8 cellular contexts compared by ENCODE assay signal in the genomic region with DNA sequence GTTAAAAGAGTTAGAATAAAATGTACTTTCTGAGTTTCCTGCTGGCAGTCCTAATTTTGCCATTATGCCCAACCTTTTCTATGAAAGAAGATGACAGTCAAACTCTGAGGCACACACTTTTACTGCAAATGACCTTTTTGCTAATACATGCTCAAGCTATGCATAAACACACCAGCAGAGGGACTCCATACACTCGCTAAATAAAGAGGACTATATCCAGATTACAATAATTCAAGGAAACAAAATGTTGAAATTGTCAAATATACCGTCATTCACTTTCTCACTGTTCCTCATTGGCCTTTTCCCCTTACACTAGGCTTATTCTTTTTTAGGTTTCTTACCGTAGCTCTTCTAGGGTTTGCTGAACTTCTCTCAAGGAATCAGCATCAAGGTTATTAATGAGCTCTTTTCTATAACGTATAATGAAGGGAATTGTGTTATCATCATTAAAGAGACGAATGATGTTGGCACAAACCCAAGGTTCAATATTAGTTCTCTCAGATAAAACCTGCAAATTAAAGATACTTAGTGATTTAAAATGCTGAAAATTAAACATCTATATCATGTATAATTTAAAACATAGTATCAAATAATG. TPM values are rescaled to one million over a fixed set of nuclear protein-coding genes. Genes with fewer than 3 reads are reported as not detected.
DNase-seq lines count a peak whose midpoint lies in the region; ATAC-seq and TF ChIP-seq lines count a peak whose summit lies in the region.

No MANE protein-coding gene starts in this region.

- H2BK5ac ChIP-seq in mesenchymal stem cell (ENCODE audit: low read depth, low read length, poor library complexity, severe bottlenecking), result no peak overlapping the region

- H3K9me2 ChIP-seq in GM23248 (ENCODE audit: insufficient read depth), result no peaks in the 10 kb centered on the region

- H4K91ac ChIP-seq in mesenchymal stem cell (ENCODE audit: low read length), result no peak overlapping the region

- WGBS in GM23248 (ENCODE audit: low coverage in 1 of 2, low lambda C conversion rate in 2 of 2, missing lambda C conversion rate in 2 of 2), 2 experiments, result 30 to 31% methylated on average over 5 of the region's 5 CpGs
- 91% methylated on average over 3 of the region's 5 CpGs for WGBS in mesenchymal stem cell

- no peaks in the 10 kb centered on the region for H3F3A ChIP-seq in GM23248 (ENCODE audit: insufficient read depth)

- H2AK5ac ChIP-seq in mesenchymal stem cell (ENCODE audit: low read length, severe bottlenecking), result no peak overlapping the region

- ATAC-seq in GM21447 (IDR thresholded peaks at IDR 0.05; ENCODE audit: unreplicated experiment), result no peak

- H3K18ac ChIP-seq in mesenchymal stem cell (ENCODE audit: low read depth in 1 of 2, low read length in 2 of 2), result no peak overlapping the region

- H3K79me2 ChIP-seq in GM23248 (ENCODE audit: insufficient read depth) (peaks cover 17% of the 10 kb centered on the region), OCI-LY3 (ENCODE audit: low read length) (peaks cover 22% of the 10 kb centered on the region)

- no peaks in the 10 kb centered on the region for H3K9me3 ChIP-seq in GM23248 (ENCODE audit: low read depth)
- H3K9me3 ChIP-seq in OCI-LY3 (ENCODE audit: insufficient read depth, low read length), result no peaks in the 10 kb centered on the region
- H3K9me3 ChIP-seq in mesenchymal stem cell (ENCODE audit: control insufficient read depth, low read length), result no peaks in the 10 kb centered on the region

- no peak overlapping the region for H2BK15ac ChIP-seq in mesenchymal stem cell (ENCODE audit: low read depth, poor library complexity, severe bottlenecking)

- no peak overlapping the region for H2BK12ac ChIP-seq in mesenchymal stem cell (ENCODE audit: low read length in 2 of 2)

- H3K4me3 ChIP-seq in GM23248 (no peak overlapping the region), OCI-LY3 (ENCODE audit: low read length) (no peak overlapping the region), mesenchymal stem cell (ENCODE audit: insufficient read depth in 1 of 2, low read depth in 1 of 2, low read length in 2 of 2) (no peak overlapping the region)

- no peak overlapping the region for H2BK120ac ChIP-seq in mesenchymal stem cell (ENCODE audit: low read depth, low read length)

- no peak overlapping the region for H3K4ac ChIP-seq in mesenchymal stem cell (ENCODE audit: low read depth in 1 of 2, low read length in 2 of 2)

- H3K4me2 ChIP-seq in GM23248 (ENCODE audit: unreplicated experiment) (peak overlapping the region; percentile 43), OCI-LY3 (ENCODE audit: low read length) (no peak overlapping the region), mesenchymal stem cell (ENCODE audit: low read length, poor library complexity, severe bottlenecking) (no peak overlapping the region)

- DNase-seq in GM23248, result peak; percentile 75
- DNase-seq in dermis microvascular lymphatic vessel endothelial cell (ENCODE audit: low read depth in 2 of 2), result peak; percentile 71 to 74
- peak; percentile 62 for DNase-seq in mesenchymal stem cell
- DNase-seq in stimulated activated CD4-positive, alpha-beta T cell treated with anti-CD3 and anti-CD28 coated beads, Interleukin-15, amount 100 ng/mL, for 24 hours, result no peak
- DNase-seq in cerebellar nuclear complex (lab: John Stamatoyannopoulos, UW), result no peak

- no peak overlapping the region for H3K27ac ChIP-seq in C4-2B
- no peak overlapping the region for H3K27ac ChIP-seq in GM23248
- no peak overlapping the region for H3K27ac ChIP-seq in OCI-LY3 (ENCODE audit: low read length)
- no peak overlapping the region for H3K27ac ChIP-seq in mesenchymal stem cell (ENCODE audit: low read length, poor library complexity, severe bottlenecking)

- peaks cover 4% of the 10 kb centered on the region for H3K4me1 ChIP-seq in GM23248 (ENCODE audit: insufficient read depth)
- H3K4me1 ChIP-seq in OCI-LY3 (ENCODE audit: low read length), result no peaks in the 10 kb centered on the region
- no peaks in the 10 kb centered on the region for H3K4me1 ChIP-seq in mesenchymal stem cell (ENCODE audit: control insufficient read depth, insufficient read depth, low read depth, low read length)

- H3K9ac ChIP-seq in GM23248 (no peak overlapping the region), OCI-LY3 (ENCODE audit: low read length) (no peak overlapping the region), mesenchymal stem cell (ENCODE audit: low read length) (peak overlapping the region; percentile 42)

- H3K79me1 ChIP-seq in mesenchymal stem cell (replicated peaks; ENCODE audit: low read length, poor library complexity, severe bottlenecking), result peaks cover 6% of the 10 kb centered on the region

- no peak overlapping the region for H4K8ac ChIP-seq in mesenchymal stem cell (ENCODE audit: low read length)

- H2AFZ ChIP-seq in GM23248, result peak overlapping the region; percentile 51
- no peak overlapping the region for H2AFZ ChIP-seq in OCI-LY3 (ENCODE audit: low read depth, low read length)
- no peak overlapping the region for H2AFZ ChIP-seq in mesenchymal stem cell (ENCODE audit: low read depth, low read length)

- no peaks in the 10 kb centered on the region for H3K36me3 ChIP-seq in GM23248 (ENCODE audit: low read depth)
- H3K36me3 ChIP-seq in OCI-LY3 (replicated peaks; ENCODE audit: low read depth, low read length), result peaks cover 7% of the 10 kb centered on the region
- H3K36me3 ChIP-seq in mesenchymal stem cell (ENCODE audit: control insufficient read depth in 1 of 2, insufficient read depth in 2 of 2, low read depth in 1 of 2, low read length in 2 of 2), result peaks cover 0 to 5% of the 10 kb centered on the region in 2 experiments

- no peaks in the 10 kb centered on the region for H4K20me1 ChIP-seq in GM23248 (ENCODE audit: insufficient read depth)
- peaks cover 5% of the 10 kb centered on the region; the same call in 1 of the 2 replicates for H4K20me1 ChIP-seq in OCI-LY3 (ENCODE audit: insufficient read depth, low read length)

- H3K23ac ChIP-seq in mesenchymal stem cell (ENCODE audit: low read length in 2 of 2), result no peak overlapping the region

- H3K27me3 ChIP-seq in GM23248 (replicated peaks; ENCODE audit: insufficient read depth) (no peaks in the 10 kb centered on the region), OCI-LY3 (ENCODE audit: low read depth, low read length) (no peaks in the 10 kb centered on the region), mesenchymal stem cell (ENCODE audit: control insufficient read depth in 1 of 2, insufficient read depth in 1 of 2, low read length in 2 of 2) (no peaks in the 10 kb centered on the region)

- in situ Hi-C loops in GM23248 (cut with MboI), result no loop called here

- TF ChIP-seq CTCF in C4-2B (conservative IDR thresholded peaks at IDR 0.05) (peak; percentile 68), OCI-LY3 (IDR thresholded peaks at IDR 0.05; ENCODE audit: low read depth, low read length) (peak; percentile 65)

- H3K14ac ChIP-seq in mesenchymal stem cell (ENCODE audit: low read length in 2 of 2), result no peak overlapping the region

RNA-seq across cellular contexts. Expression of gene SRBD1, which starts 25.7 kb away (rescaled TPM):
- 13.0 and 19.2 TPM in 2 replicates for total RNA-seq in GM23248 (2014; rRNA removed; shearing (Covaris generic))
- polyA plus RNA-seq in GM23248 (2016; fragmentation: Nextera tagmentation; extraction: Ambion mirVana), result 8.1 and 9.9 TPM in 2 replicates
- total RNA-seq in dermis microvascular lymphatic vessel endothelial cell, result 17.2 and 17.6 TPM in 2 replicates
- polyA plus RNA-seq in mesenchymal stem cell (2013, experiment 1 of 2), result 7.5 TPM
- polyA plus RNA-seq in mesenchymal stem cell (2013, experiment 2 of 2), result 7.7 TPM

Comparison
In these comparisons a context has a peak if more than half of its experiments do, and no peak if none do; other contexts are left out.
1. DNase-seq: peak in GM23248 (single experiment), dermis microvascular lymphatic vessel endothelial cell (2 of 2) and mesenchymal stem cell (single experiment); none in stimulated activated CD4-positive, alpha-beta T cell treated with anti-CD3 and anti-CD28 coated beads, Interleukin-15, amount 100 ng/mL, for 24 hours (single experiment) and cerebellar nuclear complex (0 of 2).